Comparison of ENCODE assay signal across 17 cellular contexts in genomic region chr6:17476506-17476905, GRCh38.
DNase-seq lines count a peak whose midpoint lies in the region; ATAC-seq and TF ChIP-seq lines count a peak whose summit lies in the region.
"Had no signal": no experiment of that assay in that cellular context is flagged by ENCODE, and none has a peak within 500 bp of the region (broad histone marks: within the 10 kb centered on the region; RNA-seq: fewer than 3 reads in every experiment).

No MANE protein-coding gene starts in this region.

- intact Hi-C loops in breast epithelium (cut with DNase I; ENCODE audit: low total_unique reads) = no loop called here

- POLR2A ChIA-PET in HEK293 (lab: Yijun Ruan, JAX) = no interaction called here

- TF ChIP-seq POLR2A in gastroesophageal sphincter (IDR thresholded peaks at IDR 0.05) (no peak), breast epithelium (IDR thresholded peaks at IDR 0.05) (no peak)

- DNase-seq in NCI-H69 (lab: John Stamatoyannopoulos, UW) (peak; percentile 37), breast epithelium (ENCODE audit: low spot score in 2 of 2) (no peak), HuH-7.5 (ENCODE audit: low spot score) (no peak)
- DNase-seq: ACHN, Kasumi-1, MG63, NCI-H1092, NCI-H1436 treated with DMSO at 0.1 percent for 48 hours, NCI-H2029 treated with DMSO at 0.1 percent for 48 hours, NCI-H510A, PC-9 had no signal

- H3K27ac ChIP-seq in HEK293 (ENCODE audit: extremely low read depth, low read depth, low read length) (no peak overlapping the region), gastroesophageal sphincter (peak overlapping the region in 3 of 4 donors; percentile 38 to 88 (median 69)), rectal smooth muscle tissue (ENCODE audit: low read depth, low read length) (peak overlapping the region; percentile 74), breast epithelium (no peak overlapping the region)
- H3K27ac ChIP-seq: PC-9, SJSA1 had no signal

- H3K9me3 ChIP-seq in HEK293 (ENCODE audit: control insufficient read depth, insufficient read depth, low read depth, low read length) = no peaks in the 10 kb centered on the region
- H3K9me3 ChIP-seq in gastroesophageal sphincter = no peaks in the 10 kb centered on the region
- no peaks in the 10 kb centered on the region for H3K9me3 ChIP-seq in breast epithelium
- H3K9me3 ChIP-seq: MG63, SJSA1 had no signal

- CTCF ChIA-PET in HEK293 (lab: Yijun Ruan, JAX) = interaction anchor here (1.0 kb wide), 1 partner anchor 108 kb away, joined by 3 read pairs; no protein-coding TSS in a partner anchor

- H3K4me3 ChIP-seq in HEK293 (ENCODE audit: low read depth, low read length) = no peak overlapping the region
- no peak overlapping the region for H3K4me3 ChIP-seq in gastroesophageal sphincter
- H3K4me3 ChIP-seq in rectal smooth muscle tissue (ENCODE audit: low read length) = no peak overlapping the region
- no peak overlapping the region for H3K4me3 ChIP-seq in breast epithelium
- H3K4me3 ChIP-seq: MG63, PC-9, SJSA1 had no signal

- H3K27me3 ChIP-seq in gastroesophageal sphincter (no peaks in the 10 kb centered on the region), rectal smooth muscle tissue (ENCODE audit: control insufficient read depth, insufficient read depth, low read length) (no peaks in the 10 kb centered on the region), breast epithelium (no peaks in the 10 kb centered on the region)
- H3K27me3 ChIP-seq: MG63, SJSA1 had no signal

- no peaks in the 10 kb centered on the region for H3K36me3 ChIP-seq in HEK293 (ENCODE audit: control insufficient read depth in 2 of 2, insufficient read depth in 1 of 2, low read length in 2 of 2)
- no peaks in the 10 kb centered on the region for H3K36me3 ChIP-seq in gastroesophageal sphincter
- H3K36me3 ChIP-seq in rectal smooth muscle tissue (ENCODE audit: control insufficient read depth, insufficient read depth, low read length) = no peaks in the 10 kb centered on the region
- H3K36me3 ChIP-seq in breast epithelium = no peaks in the 10 kb centered on the region
- H3K36me3 ChIP-seq: MG63 had no signal

- WGBS in gastroesophageal sphincter (ENCODE audit: low coverage in 1 of 2), 2 donors = 55 to 90% methylated on average over 3 of the region's 4 CpGs

- TF ChIP-seq EP300 in gastroesophageal sphincter (IDR thresholded peaks at IDR 0.05) = no peak

- H3K9ac ChIP-seq in rectal smooth muscle tissue (ENCODE audit: low read length) = no peak overlapping the region

- TF ChIP-seq CTCF in HEK293 (tag by site-specific recombination; IDR thresholded peaks at IDR 0.05) (no peak), gastroesophageal sphincter (IDR thresholded peaks at IDR 0.05) (no peak), breast epithelium (IDR thresholded peaks at IDR 0.05) (no peak)

- peaks cover 30% of the 10 kb centered on the region for H3K4me1 ChIP-seq in HEK293 (ENCODE audit: control insufficient read depth, insufficient read depth, low read length)
- peaks cover 3 to 73% (median 3%) of the 10 kb centered on the region in 3 donors for H3K4me1 ChIP-seq in gastroesophageal sphincter
- peaks cover 28% of the 10 kb centered on the region for H3K4me1 ChIP-seq in rectal smooth muscle tissue (ENCODE audit: control insufficient read depth, insufficient read depth, low read length)
- no peaks in the 10 kb centered on the region for H3K4me1 ChIP-seq in breast epithelium

- ATAC-seq in gastroesophageal sphincter = no peak
- ATAC-seq in GM18867 (IDR thresholded peaks at IDR 0.05; ENCODE audit: unreplicated experiment) = no peak
- no peak for ATAC-seq in HG02981 (IDR thresholded peaks at IDR 0.05; ENCODE audit: unreplicated experiment)

TF ChIP-seq in HEK293, 187 proteins besides CTCF, POLR2A, EP300 and RAD21:
- no peak for TF ChIP-seq ZNF664 (tag by site-specific recombination; IDR thresholded peaks at IDR 0.05)
- 0 out of 2 replicates have a peak, but pooled peaks have one; percentile 21 for TF ChIP-seq ZNF362 (tag by site-specific recombination; IDR thresholded peaks at IDR 0.05)
- TF ChIP-seq GLIS1 (tag by site-specific recombination; IDR thresholded peaks at IDR 0.05) = no peak
- no peak for TF ChIP-seq REST (tag by site-specific recombination; IDR thresholded peaks at IDR 0.05)
- no peak for TF ChIP-seq ZNF660 (tag by site-specific recombination; IDR thresholded peaks at IDR 0.05)
- no peak for TF ChIP-seq ZNF792 (tag by site-specific recombination; IDR thresholded peaks at IDR 0.05)
- no peak for TF ChIP-seq ZNF37A (tag by site-specific recombination; IDR thresholded peaks at IDR 0.05)

Comparison
In these comparisons a context has a peak if more than half of its experiments do, and no peak if none do; other contexts are left out.
1. H3K27ac ChIP-seq: peak in gastroesophageal sphincter (3 of 4) and rectal smooth muscle tissue (single experiment); none in HEK293 (single experiment) and breast epithelium (0 of 2).